ENCODE assay signal across 8 cellular contexts in the genomic region with DNA sequence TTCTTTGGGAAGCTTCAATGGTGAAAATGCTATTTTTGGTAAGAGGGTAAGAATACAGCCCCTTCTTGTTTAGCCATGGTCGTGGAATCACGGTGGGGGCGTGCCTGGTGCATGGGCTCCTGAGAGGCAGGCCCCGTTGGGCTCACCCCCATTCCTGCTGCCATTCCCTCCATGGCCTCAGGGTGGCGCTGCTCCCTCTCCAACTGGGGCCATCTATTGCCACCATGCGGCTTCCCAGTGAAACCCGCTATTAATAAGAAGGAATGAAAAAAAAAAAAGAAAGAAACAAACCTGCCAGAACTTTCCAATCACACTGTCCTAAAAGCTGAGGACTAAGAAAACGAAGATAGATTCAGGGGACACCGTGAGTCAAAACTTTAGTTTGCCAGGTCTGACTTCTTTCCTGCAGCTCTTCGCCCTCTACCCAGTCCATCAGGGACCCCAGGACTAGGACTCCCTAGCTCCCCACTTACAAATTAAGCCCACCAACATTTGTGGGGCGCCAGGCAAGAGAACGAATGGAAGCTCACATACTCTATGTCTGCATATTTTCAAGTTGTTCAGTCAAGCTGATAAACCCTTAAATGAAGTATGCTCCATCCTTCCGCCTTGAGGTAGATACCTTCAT. TPM values are rescaled to one million over a fixed set of nuclear protein-coding genes. Genes with fewer than 3 reads are reported as not detected.
DNase-seq lines count a peak whose midpoint lies in the region; ATAC-seq and TF ChIP-seq lines count a peak whose summit lies in the region.

No MANE protein-coding gene starts in this region.

- ATAC-seq in HG03442 (IDR thresholded peaks at IDR 0.05; ENCODE audit: unreplicated experiment), result peak; percentile 79
- peak; percentile 94 to 95 for ATAC-seq in naive thymus-derived CD8-positive, alpha-beta T cell
- ATAC-seq in stimulated activated naive B cell treated with anti-CD40 and anti-IgM and Interleukin-4, amounts not matched to agents 10 μg/mL and 1 μg/mL and 100 μg/mL, for 72 hours (replicated peaks), result peak; percentile 90 to 93

- no peaks in the 10 kb centered on the region for H4K20me1 ChIP-seq in OCI-LY3 (ENCODE audit: insufficient read depth, low read length)

- H3K36me3 Mint-ChIP-seq in naive thymus-derived CD8-positive, alpha-beta T cell, result no peaks in the 10 kb centered on the region
- H3K36me3 Mint-ChIP-seq in stimulated activated naive B cell treated with anti-CD40 and anti-IgM and Interleukin-4, amounts not matched to agents 10 μg/mL and 1 μg/mL and 100 μg/mL, for 72 hours, result no peaks in the 10 kb centered on the region

- POLR2A ChIA-PET in naive thymus-derived CD8-positive, alpha-beta T cell (lab: Charles Lee), result interaction anchor here (0.6 to 0.9 kb wide), 5 partner anchors 26 to 207 kb away, joined by 3 to 4 read pairs (median 4); no protein-coding TSS in a partner anchor

- H3K4me3 ChIP-seq in OCI-LY3 (ENCODE audit: low read length), result no peak overlapping the region

- H2AFZ ChIP-seq in OCI-LY3 (ENCODE audit: low read depth, low read length), result 0 out of 2 replicates have a peak overlapping the region, but pooled peaks have one; percentile 7

- no peak overlapping the region for H3K9ac ChIP-seq in OCI-LY3 (ENCODE audit: low read length)

- H3K9me3 ChIP-seq in OCI-LY3 (ENCODE audit: insufficient read depth, low read length), result no peaks in the 10 kb centered on the region

- peak; percentile 22 for DNase-seq in NCI-H2029 treated with DMSO at 0.1 percent for 48 hours (lab: John Stamatoyannopoulos, UW)
- DNase-seq in NCI-H2029 (lab: John Stamatoyannopoulos, UW), result no peak
- peak; percentile 82 for DNase-seq in activated T-cell treated with anti-CD3 and anti-CD28 coated beads for 1 hour (ENCODE audit: low read depth)
- DNase-seq in erythroblast (lab: John Stamatoyannopoulos, UW), result peak; percentile 76 to 85
- DNase-seq in naive thymus-derived CD8-positive, alpha-beta T cell, result peak; percentile 67 to 86 (median 80)
- DNase-seq in stimulated activated naive B cell treated with anti-CD40 and anti-IgM and Interleukin-4, amounts not matched to agents 10 μg/mL and 1 μg/mL and 100 μg/mL, for 72 hours, result peak; percentile 59

- no peak overlapping the region for H3K4me3 Mint-ChIP-seq in naive thymus-derived CD8-positive, alpha-beta T cell
- peak overlapping the region in 1 of 2 donors; percentile 12 for H3K4me3 Mint-ChIP-seq in stimulated activated naive B cell treated with anti-CD40 and anti-IgM and Interleukin-4, amounts not matched to agents 10 μg/mL and 1 μg/mL and 100 μg/mL, for 72 hours

- peak overlapping the region; percentile 28 for H3K4me2 ChIP-seq in OCI-LY3 (ENCODE audit: low read length)

- peak; percentile 99 for TF ChIP-seq CTCF in OCI-LY3 (IDR thresholded peaks at IDR 0.05; ENCODE audit: low read depth, low read length)

- H3K27me3 ChIP-seq in OCI-LY3 (ENCODE audit: low read depth, low read length), result 0 out of 2 replicates have a peak, but pooled peaks cover 4% of the 10 kb centered on the region

- H3K9me3 Mint-ChIP-seq in naive thymus-derived CD8-positive, alpha-beta T cell, result peaks cover 0 to 4% (median 0%) of the 10 kb centered on the region in 9 donors
- H3K9me3 Mint-ChIP-seq in stimulated activated naive B cell treated with anti-CD40 and anti-IgM and Interleukin-4, amounts not matched to agents 10 μg/mL and 1 μg/mL and 100 μg/mL, for 72 hours, result no peaks in the 10 kb centered on the region

- TF ChIP-seq POLR2A in erythroblast (IDR thresholded peaks at IDR 0.05; ENCODE audit: low read length), result no peak

- no peak overlapping the region for H3K27ac ChIP-seq in OCI-LY3 (ENCODE audit: low read length)

- peaks cover 5% of the 10 kb centered on the region; the same call in 1 of the 2 replicates for H3K4me1 ChIP-seq in OCI-LY3 (ENCODE audit: low read length)

- H3K27ac Mint-ChIP-seq in naive thymus-derived CD8-positive, alpha-beta T cell, result peak overlapping the region in 2 of 10 donors; percentile 29 to 60
- H3K27ac Mint-ChIP-seq in stimulated activated naive B cell treated with anti-CD40 and anti-IgM and Interleukin-4, amounts not matched to agents 10 μg/mL and 1 μg/mL and 100 μg/mL, for 72 hours, result no peak overlapping the region

- H3K27me3 Mint-ChIP-seq in naive thymus-derived CD8-positive, alpha-beta T cell, result peaks cover 0 to 3% (median 0%) of the 10 kb centered on the region in 5 donors
- peaks cover 22 to 32% of the 10 kb centered on the region in 2 donors for H3K27me3 Mint-ChIP-seq in stimulated activated naive B cell treated with anti-CD40 and anti-IgM and Interleukin-4, amounts not matched to agents 10 μg/mL and 1 μg/mL and 100 μg/mL, for 72 hours

- peaks cover 4 to 7% (median 6%) of the 10 kb centered on the region in 4 donors for H3K4me1 Mint-ChIP-seq in naive thymus-derived CD8-positive, alpha-beta T cell
- H3K4me1 Mint-ChIP-seq in stimulated activated naive B cell treated with anti-CD40 and anti-IgM and Interleukin-4, amounts not matched to agents 10 μg/mL and 1 μg/mL and 100 μg/mL, for 72 hours, result peaks cover 5% of the 10 kb centered on the region in 2 donors

- H3K36me3 ChIP-seq in OCI-LY3 (replicated peaks; ENCODE audit: low read depth, low read length), result no peaks in the 10 kb centered on the region

- no peaks in the 10 kb centered on the region for H3K79me2 ChIP-seq in OCI-LY3 (ENCODE audit: low read length)

RNA-seq across cellular contexts. Expression of a gene that starts 30.6 kb away (rescaled TPM):
- total RNA-seq in naive thymus-derived CD8-positive, alpha-beta T cell, result 10 to 100 TPM; 47.6 to 49.9 TPM
- 10 to 100 TPM; 14.0 to 17.1 (median 15.0) TPM for polyA plus RNA-seq in naive thymus-derived CD8-positive, alpha-beta T cell
